In the genomic region with DNA sequence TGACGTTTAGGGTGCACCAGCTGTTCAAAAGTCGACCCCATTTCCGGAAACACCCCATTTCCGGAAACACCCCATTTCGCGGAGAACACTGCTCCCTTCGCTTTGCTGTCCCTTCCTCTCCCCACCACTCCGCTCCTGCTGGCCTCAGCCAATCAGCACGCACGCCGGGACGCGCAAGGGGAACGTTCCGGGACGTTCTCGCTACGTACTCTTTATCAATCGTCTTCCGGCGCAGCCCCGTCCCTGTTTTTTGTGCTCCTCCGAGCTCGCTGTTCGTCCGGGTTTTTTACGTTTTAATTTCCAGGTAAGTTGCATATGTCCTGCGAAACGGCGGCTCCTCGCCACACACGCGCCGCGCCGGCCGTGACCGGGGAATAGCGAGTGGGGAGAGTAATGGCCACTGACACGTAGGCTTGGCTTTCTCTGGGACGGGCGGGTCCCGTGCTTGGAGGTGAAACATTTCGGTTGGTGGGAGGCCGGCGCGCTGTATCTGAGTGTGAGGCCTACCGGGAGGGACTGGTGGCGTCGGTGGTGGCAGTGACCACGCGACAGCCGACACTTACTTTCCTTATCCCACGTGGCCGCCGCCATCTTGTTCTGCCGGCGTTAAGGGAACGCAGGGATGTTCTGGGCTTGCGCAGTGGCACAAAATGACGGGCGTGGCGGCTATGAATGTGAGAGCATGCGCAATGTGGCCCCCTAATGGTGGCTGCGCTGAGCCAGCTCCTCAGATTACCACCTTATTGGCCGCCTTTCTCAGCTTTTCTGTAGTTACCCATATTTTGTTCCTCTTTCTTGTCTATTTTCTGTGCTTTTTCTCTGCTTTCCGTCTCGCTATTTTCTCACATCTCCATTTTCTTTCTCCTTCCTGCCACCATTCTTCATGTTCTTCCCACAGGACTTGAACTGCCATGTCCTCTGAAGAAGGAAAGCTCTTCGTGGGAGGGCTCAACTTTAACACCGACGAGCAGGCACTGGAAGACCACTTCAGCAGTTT, we compare ENCODE assay signal across 1 cellular context.
TF ChIP-seq lines count a peak whose summit lies in the region.

Gene RBM3, plus strand, starts transcription at position 215 of the 997 bp plus-strand sequence. Its CDS starts 697 bp downstream, at position 912.

TF ChIP-seq in HepG2, 621 proteins besides CTCF, POLR2A, EP300 and RAD21 (continued from another document and continues in another):
- TF ChIP-seq GLMP (CRISPR knock-in tag; IDR thresholded peaks at IDR 0.05; ENCODE audit: borderline replicate concordance) (no peak), ZNF530 (CRISPR knock-in tag; IDR thresholded peaks at IDR 0.05; ENCODE audit: low read depth) (no peak), ZNF382 (CRISPR knock-in tag; IDR thresholded peaks at IDR 0.05; ENCODE audit: borderline replicate concordance) (no peak), SP1 (IDR thresholded peaks at IDR 0.05) (no peak), SP1 (CRISPR knock-in tag; IDR thresholded peaks at IDR 0.05) (peak; percentile 63), SRSF4 (IDR thresholded peaks at IDR 0.05; ENCODE audit: low read depth, low read length, poor library complexity, severe bottlenecking) (no peak), SIN3A (IDR thresholded peaks at IDR 0.05; ENCODE audit: borderline replicate concordance, low read depth, low read length) (peak; percentile 83; the same call in 1 of the 2 replicates), ZNF777 (CRISPR knock-in tag; IDR thresholded peaks at IDR 0.05) (no peak; the same call in 1 of the 2 replicates), ZNF672 (CRISPR knock-in tag; IDR thresholded peaks at IDR 0.05) (no peak), SYNCRIP (IDR thresholded peaks at IDR 0.05; ENCODE audit: insufficient read depth, low read depth, low read length) (no peak), ATM (IDR thresholded peaks at IDR 0.05; ENCODE audit: borderline replicate concordance) (no peak), BRCA1 (CRISPR knock-in tag; IDR thresholded peaks at IDR 0.05) (no peak), ZNF235 (CRISPR knock-in tag; IDR thresholded peaks at IDR 0.05; ENCODE audit: borderline replicate concordance) (0 out of 2 replicates have a peak, but pooled peaks have one; percentile 36), ZNF253 (CRISPR knock-in tag; IDR thresholded peaks at IDR 0.05; ENCODE audit: borderline replicate concordance) (no peak), ZBTB43 (CRISPR knock-in tag; conservative IDR thresholded peaks at IDR 0.05) (no peak; the same call in 1 of the 2 replicates), PRPF4 (IDR thresholded peaks at IDR 0.05; ENCODE audit: low read depth, low read length, poor library complexity, severe bottlenecking) (no peak), ZNF788 (CRISPR knock-in tag; IDR thresholded peaks at IDR 0.05; ENCODE audit: borderline replicate concordance) (0 out of 2 replicates have a peak, but pooled peaks have one; percentile 26), SNAI1 (CRISPR knock-in tag; IDR thresholded peaks at IDR 0.05; ENCODE audit: borderline replicate concordance) (no peak), ZNF333 (CRISPR knock-in tag; IDR thresholded peaks at IDR 0.05; ENCODE audit: borderline replicate concordance) (0 out of 2 replicates have a peak, but pooled peaks have one; percentile 57), NFE2L2 (IDR thresholded peaks at IDR 0.05; ENCODE audit: low read length) (no peak), ZNF766 (CRISPR knock-in tag; IDR thresholded peaks at IDR 0.05; ENCODE audit: borderline replicate concordance) (0 out of 2 replicates have a peak, but pooled peaks have one; percentile 49), ZNF326 (CRISPR knock-in tag; IDR thresholded peaks at IDR 0.05; ENCODE audit: borderline replicate concordance) (no peak), MXD4 (CRISPR knock-in tag; IDR thresholded peaks at IDR 0.05) (0 out of 2 replicates have a peak, but pooled peaks have one; percentile 28), SRY (CRISPR knock-in tag; IDR thresholded peaks at IDR 0.05) (peak; percentile 63; the same call in 1 of the 2 replicates), CBX2 (IDR thresholded peaks at IDR 0.05; ENCODE audit: low read depth, low read length) (no peak), CBX2 (CRISPR knock-in tag; IDR thresholded peaks at IDR 0.05; ENCODE audit: low read depth) (no peak), POLR2G (IDR thresholded peaks at IDR 0.05; ENCODE audit: low read depth, low read length) (peak; percentile 89), KDM2A (CRISPR knock-in tag; IDR thresholded peaks at IDR 0.05; ENCODE audit: borderline replicate concordance, low read depth) (peak; percentile 63; the same call in 1 of the 2 replicates), ZNF678 (CRISPR knock-in tag; IDR thresholded peaks at IDR 0.05) (no peak), NRL (CRISPR knock-in tag; IDR thresholded peaks at IDR 0.05; ENCODE audit: borderline replicate concordance) (peak; percentile 32; the same call in 1 of the 2 replicates), ZBTB10 (CRISPR knock-in tag; IDR thresholded peaks at IDR 0.05; ENCODE audit: borderline replicate concordance) (peak; percentile 79; the same call in 1 of the 2 replicates)
- TF ChIP-seq, protein P1, sequence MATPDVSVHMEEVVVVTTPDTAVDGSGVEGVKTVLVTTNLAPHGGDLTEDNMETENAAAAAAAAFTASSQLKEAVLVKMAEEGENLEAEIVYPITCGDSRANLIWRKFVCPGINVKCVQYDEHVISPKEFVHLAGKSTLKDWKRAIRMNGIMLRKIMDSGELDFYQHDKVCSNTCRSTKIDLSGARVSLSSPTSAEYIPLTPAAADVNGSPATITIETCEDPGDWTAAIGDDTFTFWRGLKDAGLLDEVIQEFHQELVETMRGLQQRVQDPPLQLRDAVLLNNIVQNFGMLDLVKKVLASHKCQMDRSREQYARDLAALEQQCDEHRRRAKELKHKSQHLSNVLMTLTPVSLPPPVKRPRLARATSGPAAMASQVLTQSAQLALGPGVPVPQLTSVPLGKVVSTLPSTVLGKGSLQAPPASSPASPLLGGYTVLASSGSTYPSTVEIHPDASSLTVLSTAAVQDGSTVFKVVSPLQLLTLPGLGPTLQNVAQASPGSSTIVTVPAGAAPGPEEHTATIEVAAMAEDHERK (CRISPR knock-in tag; IDR thresholded peaks at IDR 0.05; ENCODE audit: low read depth) = peak; percentile 90
- TF ChIP-seq, protein P2, sequence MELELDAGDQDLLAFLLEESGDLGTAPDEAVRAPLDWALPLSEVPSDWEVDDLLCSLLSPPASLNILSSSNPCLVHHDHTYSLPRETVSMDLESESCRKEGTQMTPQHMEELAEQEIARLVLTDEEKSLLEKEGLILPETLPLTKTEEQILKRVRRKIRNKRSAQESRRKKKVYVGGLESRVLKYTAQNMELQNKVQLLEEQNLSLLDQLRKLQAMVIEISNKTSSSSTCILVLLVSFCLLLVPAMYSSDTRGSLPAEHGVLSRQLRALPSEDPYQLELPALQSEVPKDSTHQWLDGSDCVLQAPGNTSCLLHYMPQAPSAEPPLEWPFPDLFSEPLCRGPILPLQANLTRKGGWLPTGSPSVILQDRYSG (CRISPR knock-in tag; IDR thresholded peaks at IDR 0.05) = peak; percentile 53; the same call in 1 of the 2 replicates
- TF ChIP-seq, protein P3, sequence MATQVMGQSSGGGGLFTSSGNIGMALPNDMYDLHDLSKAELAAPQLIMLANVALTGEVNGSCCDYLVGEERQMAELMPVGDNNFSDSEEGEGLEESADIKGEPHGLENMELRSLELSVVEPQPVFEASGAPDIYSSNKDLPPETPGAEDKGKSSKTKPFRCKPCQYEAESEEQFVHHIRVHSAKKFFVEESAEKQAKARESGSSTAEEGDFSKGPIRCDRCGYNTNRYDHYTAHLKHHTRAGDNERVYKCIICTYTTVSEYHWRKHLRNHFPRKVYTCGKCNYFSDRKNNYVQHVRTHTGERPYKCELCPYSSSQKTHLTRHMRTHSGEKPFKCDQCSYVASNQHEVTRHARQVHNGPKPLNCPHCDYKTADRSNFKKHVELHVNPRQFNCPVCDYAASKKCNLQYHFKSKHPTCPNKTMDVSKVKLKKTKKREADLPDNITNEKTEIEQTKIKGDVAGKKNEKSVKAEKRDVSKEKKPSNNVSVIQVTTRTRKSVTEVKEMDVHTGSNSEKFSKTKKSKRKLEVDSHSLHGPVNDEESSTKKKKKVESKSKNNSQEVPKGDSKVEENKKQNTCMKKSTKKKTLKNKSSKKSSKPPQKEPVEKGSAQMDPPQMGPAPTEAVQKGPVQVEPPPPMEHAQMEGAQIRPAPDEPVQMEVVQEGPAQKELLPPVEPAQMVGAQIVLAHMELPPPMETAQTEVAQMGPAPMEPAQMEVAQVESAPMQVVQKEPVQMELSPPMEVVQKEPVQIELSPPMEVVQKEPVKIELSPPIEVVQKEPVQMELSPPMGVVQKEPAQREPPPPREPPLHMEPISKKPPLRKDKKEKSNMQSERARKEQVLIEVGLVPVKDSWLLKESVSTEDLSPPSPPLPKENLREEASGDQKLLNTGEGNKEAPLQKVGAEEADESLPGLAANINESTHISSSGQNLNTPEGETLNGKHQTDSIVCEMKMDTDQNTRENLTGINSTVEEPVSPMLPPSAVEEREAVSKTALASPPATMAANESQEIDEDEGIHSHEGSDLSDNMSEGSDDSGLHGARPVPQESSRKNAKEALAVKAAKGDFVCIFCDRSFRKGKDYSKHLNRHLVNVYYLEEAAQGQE (IDR thresholded peaks at IDR 0.05; ENCODE audit: borderline replicate concordance in 1 of 2, low read depth in 1 of 2, low read length in 2 of 2) = 0 out of 4 replicates have a peak, but pooled peaks of 1 of the 2 experiments have one; percentile 11
- TF ChIP-seq, protein P4, sequence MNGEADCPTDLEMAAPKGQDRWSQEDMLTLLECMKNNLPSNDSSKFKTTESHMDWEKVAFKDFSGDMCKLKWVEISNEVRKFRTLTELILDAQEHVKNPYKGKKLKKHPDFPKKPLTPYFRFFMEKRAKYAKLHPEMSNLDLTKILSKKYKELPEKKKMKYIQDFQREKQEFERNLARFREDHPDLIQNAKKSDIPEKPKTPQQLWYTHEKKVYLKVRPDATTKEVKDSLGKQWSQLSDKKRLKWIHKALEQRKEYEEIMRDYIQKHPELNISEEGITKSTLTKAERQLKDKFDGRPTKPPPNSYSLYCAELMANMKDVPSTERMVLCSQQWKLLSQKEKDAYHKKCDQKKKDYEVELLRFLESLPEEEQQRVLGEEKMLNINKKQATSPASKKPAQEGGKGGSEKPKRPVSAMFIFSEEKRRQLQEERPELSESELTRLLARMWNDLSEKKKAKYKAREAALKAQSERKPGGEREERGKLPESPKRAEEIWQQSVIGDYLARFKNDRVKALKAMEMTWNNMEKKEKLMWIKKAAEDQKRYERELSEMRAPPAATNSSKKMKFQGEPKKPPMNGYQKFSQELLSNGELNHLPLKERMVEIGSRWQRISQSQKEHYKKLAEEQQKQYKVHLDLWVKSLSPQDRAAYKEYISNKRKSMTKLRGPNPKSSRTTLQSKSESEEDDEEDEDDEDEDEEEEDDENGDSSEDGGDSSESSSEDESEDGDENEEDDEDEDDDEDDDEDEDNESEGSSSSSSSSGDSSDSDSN (CRISPR knock-in tag; IDR thresholded peaks at IDR 0.05) = peak; percentile 55; the same call in 1 of the 2 replicates
- TF ChIP-seq, protein P5, sequence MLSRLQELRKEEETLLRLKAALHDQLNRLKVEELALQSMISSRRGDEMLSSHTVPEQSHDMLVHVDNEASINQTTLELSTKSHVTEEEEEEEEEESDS (CRISPR knock-in tag; IDR thresholded peaks at IDR 0.05; ENCODE audit: borderline replicate concordance) = 0 out of 2 replicates have a peak, but pooled peaks have one; percentile 54
- TF ChIP-seq, protein P6, sequence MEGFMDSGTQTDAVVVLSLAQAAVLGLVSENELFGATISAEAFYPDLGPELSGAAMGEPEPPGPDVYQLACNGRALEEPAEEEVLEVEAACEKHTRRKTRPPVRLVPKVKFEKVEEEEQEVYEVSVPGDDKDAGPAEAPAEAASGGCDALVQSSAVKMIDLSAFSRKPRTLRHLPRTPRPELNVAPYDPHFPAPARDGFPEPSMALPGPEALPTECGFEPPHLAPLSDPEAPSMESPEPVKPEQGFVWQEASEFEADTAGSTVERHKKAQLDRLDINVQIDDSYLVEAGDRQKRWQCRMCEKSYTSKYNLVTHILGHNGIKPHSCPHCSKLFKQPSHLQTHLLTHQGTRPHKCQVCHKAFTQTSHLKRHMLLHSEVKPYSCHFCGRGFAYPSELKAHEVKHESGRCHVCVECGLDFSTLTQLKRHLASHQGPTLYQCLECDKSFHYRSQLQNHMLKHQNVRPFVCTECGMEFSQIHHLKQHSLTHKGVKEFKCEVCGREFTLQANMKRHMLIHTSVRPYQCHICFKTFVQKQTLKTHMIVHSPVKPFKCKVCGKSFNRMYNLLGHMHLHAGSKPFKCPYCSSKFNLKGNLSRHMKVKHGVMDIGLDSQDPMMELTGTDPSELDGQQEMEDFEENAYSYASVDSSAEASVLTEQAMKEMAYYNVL (CRISPR knock-in tag; IDR thresholded peaks at IDR 0.05; ENCODE audit: borderline replicate concordance) = no peak
